In genomic region chr10:74156919-74157289, GRCh38 we compare ENCODE assay signal across 9 cellular contexts. TPM values are rescaled to one million over a fixed set of nuclear protein-coding genes. Genes with fewer than 3 reads are reported as not detected.
DNase-seq lines count a peak whose midpoint lies in the region; ATAC-seq and TF ChIP-seq lines count a peak whose summit lies in the region.
"Had no signal": no experiment of that assay in that cellular context is flagged by ENCODE, and none has a peak within 500 bp of the region (broad histone marks: within the 10 kb centered on the region; RNA-seq: fewer than 3 reads in every experiment).

No MANE protein-coding gene starts in this region.

- peaks cover 20% of the 10 kb centered on the region for H3K4me1 Mint-ChIP-seq in WTC11

- no peaks in the 10 kb centered on the region for H3K36me3 Mint-ChIP-seq in WTC11

- H3K4me3 Mint-ChIP-seq in WTC11 = no peak overlapping the region
- H3K4me3 Mint-ChIP-seq: T-helper 1 cell treated with Interleukin-12 subunit alpha and Interleukin-12 subunit beta and Interleukin-4 antibody, amounts not matched to agents 30 μg/mL and 1 μg/mL, for 36 hours had no signal

- DNase-seq in GM12865 (ENCODE audit: low read depth) (peak; percentile 64), WTC11 (ENCODE audit: low spot score) (no peak), mucosa of descending colon (no peak), islet precursor cell (no peak)

- H3K27me3 Mint-ChIP-seq in WTC11 (ENCODE audit: low read depth) = no peaks in the 10 kb centered on the region

- peak overlapping the region; percentile 26; the same call in 1 of the 2 replicates for H3K27ac Mint-ChIP-seq in WTC11
- H3K27ac Mint-ChIP-seq: T-helper 1 cell treated with Interleukin-12 subunit alpha and Interleukin-12 subunit beta and Interleukin-4 antibody, amounts not matched to agents 30 μg/mL and 1 μg/mL, for 36 hours had no signal

- H3K36me3 ChIP-seq in mucosa of descending colon (ENCODE audit: low read depth) = no peaks in the 10 kb centered on the region

- H3K9me3 ChIP-seq in mucosa of descending colon = no peaks in the 10 kb centered on the region

- TF ChIP-seq CTCF in GM12865 (IDR thresholded peaks at IDR 0.05; ENCODE audit: insufficient read depth, low read depth, low read length, missing control alignments) (no peak), WTC11 (IDR thresholded peaks at IDR 0.05) (no peak), mucosa of descending colon (IDR thresholded peaks at IDR 0.05) (no peak)

- intact Hi-C loops in mucosa of descending colon (cut with DNase I, micrococcal nuclease) = no loop called here

- POLR2A ChIA-PET in WTC11 (lab: Charles Lee) = interaction anchor here (0.6 kb wide), 1 partner anchor 29 kb away, joined by 5 read pairs; no protein-coding TSS in a partner anchor

- H3K4me3 ChIP-seq in GM12865 (ENCODE audit: low read depth, low read length) (no peak overlapping the region), mucosa of descending colon (no peak overlapping the region)

- no peaks in the 10 kb centered on the region for H3K9me3 Mint-ChIP-seq in WTC11
- H3K9me3 Mint-ChIP-seq: T-helper 1 cell treated with Interleukin-12 subunit alpha and Interleukin-12 subunit beta and Interleukin-4 antibody, amounts not matched to agents 30 μg/mL and 1 μg/mL, for 36 hours had no signal

- ATAC-seq in HG03045 (IDR thresholded peaks at IDR 0.05; ENCODE audit: unreplicated experiment) = peak; percentile 49
- ATAC-seq in WTC11 = no peak
- peak; percentile 19 for ATAC-seq in mucosa of descending colon
- ATAC-seq in GM21367 (IDR thresholded peaks at IDR 0.05; ENCODE audit: unreplicated experiment) = no peak
- ATAC-seq in HG03139 (IDR thresholded peaks at IDR 0.05; ENCODE audit: unreplicated experiment) = no peak
- ATAC-seq in HG03196 (IDR thresholded peaks at IDR 0.05; ENCODE audit: unreplicated experiment) = no peak

- H3K4me1 ChIP-seq in mucosa of descending colon (ENCODE audit: low read depth) = peaks cover 5% of the 10 kb centered on the region

- CTCF ChIA-PET in WTC11 (lab: Charles Lee) = no interaction called here

TF ChIP-seq in WTC11, 78 proteins besides CTCF, POLR2A, EP300 and RAD21:
- TF ChIP-seq CDX4 (CRISPR knock-in tag; IDR thresholded peaks at IDR 0.05; ENCODE audit: borderline replicate concordance) = no peak

RNA-seq across cellular contexts. Expression of gene ADK, which starts 5.9 kb away (rescaled TPM):
- total RNA-seq in WTC11 (2021) = 30.2 to 32.7 TPM (median 32.5 TPM) in 3 replicates
- total RNA-seq in mucosa of descending colon = 10 to 100 TPM; 13.8 to 24.0 (median 22.9) TPM

RNA-seq across cellular contexts. Expression of gene AP3M1, which starts 6.3 kb away (rescaled TPM):
- 33.7 to 37.3 TPM (median 36.5 TPM) in 3 replicates for total RNA-seq in WTC11 (2021)
- 10 to 100 TPM; 25.3 to 36.9 (median 33.7) TPM for total RNA-seq in mucosa of descending colon

Comparison
In these comparisons a context has a peak if more than half of its experiments do, and no peak if none do; other contexts are left out.
1. ATAC-seq: peak in HG03045 (single experiment) and mucosa of descending colon (single experiment); none in WTC11 (single experiment), GM21367 (single experiment), HG03139 (single experiment) and HG03196 (single experiment).